17 cellular contexts compared by ENCODE assay signal in genomic region chr20:50493881-50494253, GRCh38. TPM values are rescaled to one million over a fixed set of nuclear protein-coding genes. Genes with fewer than 3 reads are reported as not detected.
A peak's percentile ranks its signal among the peaks of the same experiment; 100 is the strongest.
DNase-seq lines count a peak whose midpoint lies in the region; ATAC-seq, FAIRE-seq and TF ChIP-seq lines count a peak whose summit lies in the region.
"Had no signal": no experiment of that assay in that cellular context is flagged by ENCODE, and none has a peak within 500 bp of the region (broad histone marks: within the 10 kb centered on the region; RNA-seq: fewer than 3 reads in every experiment).

No MANE protein-coding gene starts in this region.

- H4K20me1 ChIP-seq in BLaER1 treated with 17β-estradiol and CSF1 and Interleukin-3, amounts not matched to agents 10 nM and 100 nM: no peaks in the 10 kb centered on the region
- H4K20me1 ChIP-seq in keratinocyte (ENCODE audit: control insufficient read depth, extremely low read depth, insufficient read depth, low read length): no peaks in the 10 kb centered on the region

- H3K27me3 ChIP-seq in BLaER1 treated with 17β-estradiol and CSF1 and Interleukin-3, amounts not matched to agents 10 nM and 100 nM: no peaks in the 10 kb centered on the region
- no peaks in the 10 kb centered on the region for H3K27me3 ChIP-seq in keratinocyte (ENCODE audit: control insufficient read depth, extremely low read depth, insufficient read depth, low read length)
- H3K27me3 ChIP-seq: BE2C, MG63 had no signal

- CTCF ChIA-PET in activated CD4-positive, alpha-beta T cell treated with anti-CD3 and anti-CD28 coated beads for 36 hours (lab: Charles Lee): interaction anchor here (0.7 to 1.5 kb wide), 9 partner anchors 9 to 102 kb away, joined by 3 to 7 read pairs (median 4); partner anchors contain the start of gene PTPN1
- CTCF ChIA-PET in activated CD8-positive, alpha-beta T cell treated with anti-CD3 and anti-CD28 coated beads for 36 hours (lab: Charles Lee): interaction anchor here (0.8 to 2.2 kb wide), 8 partner anchors 9 to 93 kb away, joined by 4 to 10 read pairs (median 5); no protein-coding TSS in a partner anchor

- ATAC-seq in activated CD4-positive, alpha-beta T cell treated with anti-CD3 and anti-CD28 coated beads for 36 hours: no peak
- no peak for ATAC-seq in activated T-helper 17 cell treated with anti-CD3 and anti-CD28 coated beads, Interleukin-2, amount 50 U/mL, for 72 hours (replicated peaks)
- no peak for ATAC-seq in activated CD8-positive, alpha-beta T cell treated with anti-CD3 and anti-CD28 coated beads for 36 hours
- ATAC-seq: CD8-positive, alpha-beta T cell had no signal

- peaks cover 43 to 58% (median 52%) of the 10 kb centered on the region in 10 experiments for H3K4me1 ChIP-seq in BLaER1 treated with 17β-estradiol and CSF1 and Interleukin-3, amounts not matched to agents 10 nM and 100 nM
- peaks cover 60% of the 10 kb centered on the region for H3K4me1 ChIP-seq in keratinocyte (ENCODE audit: control insufficient read depth, extremely low read depth, insufficient read depth, low read length)
- H3K4me1 ChIP-seq: BE2C, HAP-1 had no signal

- H3K4me2 ChIP-seq in BLaER1 treated with 17β-estradiol and CSF1 and Interleukin-3, amounts not matched to agents 10 nM and 100 nM: peak overlapping the region; percentile 15 to 78 (median 64); a peak in 18 of 22 replicates
- peak overlapping the region; percentile 91 for H3K4me2 ChIP-seq in keratinocyte (ENCODE audit: control insufficient read depth, extremely low read depth, insufficient read depth, low read depth, low read length)

- TF ChIP-seq CTCF in keratinocyte (optimal IDR thresholded peaks at IDR 0.05 in 1 of 3, IDR thresholded peaks at IDR 0.05 in 1 of 3, conservative IDR thresholded peaks at IDR 0.05 in 1 of 3; ENCODE audit: extremely low read depth in 1 of 3, insufficient read depth in 2 of 3, low read length in 3 of 3): no peak
- TF ChIP-seq CTCF in activated CD8-positive, alpha-beta T cell treated with anti-CD3 and anti-CD28 coated beads for 36 hours (IDR thresholded peaks at IDR 0.05): no peak

- no peak overlapping the region for H3K4me3 Mint-ChIP-seq in activated CD4-positive, alpha-beta T cell treated with anti-CD3 and anti-CD28 coated beads for 36 hours
- H3K4me3 Mint-ChIP-seq in activated T-helper 17 cell treated with anti-CD3 and anti-CD28 coated beads, Interleukin-2, amount 50 U/mL, for 72 hours: peak overlapping the region; percentile 63
- no peak overlapping the region for H3K4me3 Mint-ChIP-seq in activated CD8-positive, alpha-beta T cell treated with anti-CD3 and anti-CD28 coated beads for 36 hours
- H3K4me3 Mint-ChIP-seq: CD8-positive, alpha-beta T cell had no signal

- H3K9me3 ChIP-seq in BLaER1 treated with 17β-estradiol and CSF1 and Interleukin-3, amounts not matched to agents 10 nM and 100 nM (replicated peaks in 1 of 11): no peaks in the 10 kb centered on the region
- no peaks in the 10 kb centered on the region for H3K9me3 ChIP-seq in keratinocyte (ENCODE audit: control insufficient read depth, low read depth, low read length)
- H3K9me3 ChIP-seq: BE2C, HAP-1, MG63 had no signal

- no peak overlapping the region for H3K9ac ChIP-seq in BLaER1 treated with 17β-estradiol and CSF1 and Interleukin-3, amounts not matched to agents 10 nM and 100 nM
- H3K9ac ChIP-seq in keratinocyte (ENCODE audit: control insufficient read depth, extremely low read depth, insufficient read depth, low read length): peak overlapping the region; percentile 88

- POLR2A ChIA-PET in activated CD4-positive, alpha-beta T cell treated with anti-CD3 and anti-CD28 coated beads for 36 hours (lab: Charles Lee): interaction anchor here (0.6 to 0.7 kb wide), 3 partner anchors 41 to 385 kb away, joined by 3 to 4 read pairs (median 3); no protein-coding TSS in a partner anchor
- POLR2A ChIA-PET in activated CD8-positive, alpha-beta T cell treated with anti-CD3 and anti-CD28 coated beads for 36 hours (lab: Charles Lee): interaction anchor here (0.6 to 1.4 kb wide), 3 partner anchors 17 to 30 kb away, joined by 3 to 4 read pairs (median 3); partner anchors contain the start of gene PTPN1

- no peaks in the 10 kb centered on the region for H3K27me3 Mint-ChIP-seq in activated CD4-positive, alpha-beta T cell treated with anti-CD3 and anti-CD28 coated beads for 36 hours
- H3K27me3 Mint-ChIP-seq in activated T-helper 17 cell treated with anti-CD3 and anti-CD28 coated beads, Interleukin-2, amount 50 U/mL, for 72 hours: no peaks in the 10 kb centered on the region
- no peaks in the 10 kb centered on the region for H3K27me3 Mint-ChIP-seq in activated CD8-positive, alpha-beta T cell treated with anti-CD3 and anti-CD28 coated beads for 36 hours

- H3K4me3 ChIP-seq in BLaER1 treated with 17β-estradiol and CSF1 and Interleukin-3, amounts not matched to agents 10 nM and 100 nM: no peak overlapping the region
- H3K4me3 ChIP-seq in keratinocyte (ENCODE audit: control insufficient read depth in 2 of 3, extremely low read depth in 1 of 3, insufficient read depth in 2 of 3, low read depth in 1 of 3, low read length in 3 of 3): no peak overlapping the region
- H3K4me3 ChIP-seq: HAP-1, MG63 had no signal

- intact Hi-C loops in activated CD4-positive, alpha-beta T cell treated with anti-CD3 and anti-CD28 coated beads for 36 hours (cut with DNase I, micrococcal nuclease): loop anchor here (1.0 to 5.0 kb wide), 3 partner anchors 16 to 568 kb away; partner anchors contain the start of gene PTPN1 (in 2 of the 2)
- intact Hi-C loops in activated CD8-positive, alpha-beta T cell treated with anti-CD3 and anti-CD28 coated beads for 36 hours (cut with micrococcal nuclease): loop anchor here (5.0 kb wide), 1 partner anchor 78 kb away; no protein-coding TSS in a partner anchor

- no peaks in the 10 kb centered on the region for H3K36me3 Mint-ChIP-seq in activated CD4-positive, alpha-beta T cell treated with anti-CD3 and anti-CD28 coated beads for 36 hours (ENCODE audit: low read depth)
- H3K36me3 Mint-ChIP-seq in activated T-helper 17 cell treated with anti-CD3 and anti-CD28 coated beads, Interleukin-2, amount 50 U/mL, for 72 hours (ENCODE audit: low read depth): no peaks in the 10 kb centered on the region
- H3K36me3 Mint-ChIP-seq in activated CD8-positive, alpha-beta T cell treated with anti-CD3 and anti-CD28 coated beads for 36 hours (ENCODE audit: low read depth): no peaks in the 10 kb centered on the region
- H3K36me3 Mint-ChIP-seq: CD8-positive, alpha-beta T cell had no signal

- 0 out of 22 replicates have a peak overlapping the region, but pooled peaks of 2 of the 11 experiments have one; percentile 13 to 18 for H3K27ac ChIP-seq in BLaER1 treated with 17β-estradiol and CSF1 and Interleukin-3, amounts not matched to agents 10 nM and 100 nM
- H3K27ac ChIP-seq in keratinocyte (ENCODE audit: control insufficient read depth, insufficient read depth, low read length): peak overlapping the region; percentile 99
- H3K27ac ChIP-seq: 22Rv1 had no signal

- H2AFZ ChIP-seq in keratinocyte (ENCODE audit: control insufficient read depth, low read length): no peak overlapping the region

- H3K9me1 ChIP-seq in keratinocyte (ENCODE audit: control insufficient read depth, extremely low read depth, insufficient read depth, low read length): no peaks in the 10 kb centered on the region

- dilution Hi-C loops in keratinocyte (cut with MboI; ENCODE audit: extremely low pct_ligation_motif_present, low sequenced_read_pairs): no loop called here

- H3K36me3 ChIP-seq in BLaER1 treated with 17β-estradiol and CSF1 and Interleukin-3, amounts not matched to agents 10 nM and 100 nM: no peaks in the 10 kb centered on the region
- no peaks in the 10 kb centered on the region for H3K36me3 ChIP-seq in keratinocyte (ENCODE audit: control insufficient read depth in 2 of 2, extremely low read depth in 1 of 2, insufficient read depth in 2 of 2, low read length in 2 of 2)
- H3K36me3 ChIP-seq: BE2C, HAP-1, MG63 had no signal

- no peak for FAIRE-seq in keratinocyte (lab: Jason Lieb, UNC)

- H3K4me1 Mint-ChIP-seq in activated CD4-positive, alpha-beta T cell treated with anti-CD3 and anti-CD28 coated beads for 36 hours: peaks cover 23% of the 10 kb centered on the region
- peaks cover 13% of the 10 kb centered on the region for H3K4me1 Mint-ChIP-seq in activated T-helper 17 cell treated with anti-CD3 and anti-CD28 coated beads, Interleukin-2, amount 50 U/mL, for 72 hours
- peaks cover 21% of the 10 kb centered on the region for H3K4me1 Mint-ChIP-seq in activated CD8-positive, alpha-beta T cell treated with anti-CD3 and anti-CD28 coated beads for 36 hours (ENCODE audit: low read depth)

- no peak for DNase-seq in activated CD4-positive, alpha-beta T cell treated with anti-CD3 and anti-CD28 coated beads for 36 hours
- DNase-seq in activated CD4-positive, alpha-beta T cell treated with anti-CD3 and anti-CD28 coated beads, Interleukin-2, amount 50 U/mL, for 1 hour: no peak
- no peak for DNase-seq in keratinocyte (ENCODE audit: low read depth, low spot score)
- DNase-seq in NCI-H2171 treated with DMSO at 0.1 percent for 48 hours (lab: John Stamatoyannopoulos, UW): no peak
- no peak for DNase-seq in activated CD8-positive, alpha-beta T cell treated with anti-CD3 and anti-CD28 coated beads for 36 hours
- no peak for DNase-seq in T1000 (lab: John Stamatoyannopoulos, UW)
- DNase-seq: BE2C; CD8-positive, alpha-beta T cell; MG63; NCI-H1092 treated with DMSO at 0.1 percent for 48 hours; NCI-H1694 treated with DMSO at 0.1 percent for 48 hours; NCI-H69; OCI-M1 had no signal

- H3K79me2 ChIP-seq in keratinocyte (ENCODE audit: control insufficient read depth, insufficient read depth, low read length): peaks cover 2% of the 10 kb centered on the region

- H3K27ac Mint-ChIP-seq in activated CD4-positive, alpha-beta T cell treated with anti-CD3 and anti-CD28 coated beads for 36 hours: peak overlapping the region; percentile 95
- peak overlapping the region; percentile 2 for H3K27ac Mint-ChIP-seq in activated T-helper 17 cell treated with anti-CD3 and anti-CD28 coated beads, Interleukin-2, amount 50 U/mL, for 72 hours
- no peak overlapping the region for H3K27ac Mint-ChIP-seq in activated CD8-positive, alpha-beta T cell treated with anti-CD3 and anti-CD28 coated beads for 36 hours
- H3K27ac Mint-ChIP-seq: CD8-positive, alpha-beta T cell had no signal

- no peaks in the 10 kb centered on the region for H3K9me3 Mint-ChIP-seq in activated CD4-positive, alpha-beta T cell treated with anti-CD3 and anti-CD28 coated beads for 36 hours (ENCODE audit: low read depth)
- H3K9me3 Mint-ChIP-seq in activated T-helper 17 cell treated with anti-CD3 and anti-CD28 coated beads, Interleukin-2, amount 50 U/mL, for 72 hours: no peaks in the 10 kb centered on the region
- no peaks in the 10 kb centered on the region for H3K9me3 Mint-ChIP-seq in activated CD8-positive, alpha-beta T cell treated with anti-CD3 and anti-CD28 coated beads for 36 hours
- H3K9me3 Mint-ChIP-seq: CD8-positive, alpha-beta T cell had no signal

RNA-seq across cellular contexts. Expression of gene PTPN1, which starts 16.3 kb away (rescaled TPM):
- 10 to 100 TPM; 79.0 to 92.8 TPM for total RNA-seq in activated CD4-positive, alpha-beta T cell treated with anti-CD3 and anti-CD28 coated beads for 36 hours
- 10 to 100 TPM; 68.3 to 77.1 TPM for total RNA-seq in activated T-helper 17 cell treated with anti-CD3 and anti-CD28 coated beads, Interleukin-2, amount 50 U/mL, for 72 hours
- 53.3 to 67.4 TPM (median 61.6 TPM) in 3 replicates for polyA plus RNA-seq in keratinocyte
- polyA plus RNA-seq in keratinocyte (2011; ENCODE audit: low read depth): 14.0 TPM
- polyA plus RNA-seq in keratinocyte (2011; cell fraction: cytosol; rRNA removed): 71.8 and 85.6 TPM in 2 replicates
- polyA plus RNA-seq in keratinocyte (2011; cell fraction: nucleus; rRNA removed): 107 and 110 TPM in 2 replicates
- polyA plus RNA-seq in keratinocyte (2012; ENCODE audit: low replicate concordance): 42.2 and 66.1 TPM in 2 replicates
- 65.6 to 73.7 TPM (median 70.3 TPM) in 3 replicates for polyA minus RNA-seq in keratinocyte
- 61.6 TPM for polyA minus RNA-seq in keratinocyte (2011; cell fraction: cytosol; rRNA and poly(A)+ RNA removed)
- 38.7 and 64.7 TPM in 2 replicates for polyA minus RNA-seq in keratinocyte (2011; cell fraction: nucleus; rRNA and poly(A)+ RNA removed)
- 10 to 100 TPM; 65.1 to 66.6 TPM for total RNA-seq in activated CD8-positive, alpha-beta T cell treated with anti-CD3 and anti-CD28 coated beads for 36 hours
